ENCODE assay signal across 36 cellular contexts in genomic region chr19:46109876-46110275, GRCh38. TPM values are rescaled to one million over a fixed set of nuclear protein-coding genes. Genes with fewer than 3 reads are reported as not detected.
"Had no signal": no experiment of that assay in that cellular context is flagged by ENCODE, and none has a peak within 500 bp of the region (broad histone marks: within the 10 kb centered on the region; RNA-seq: fewer than 3 reads in every experiment).

No MANE protein-coding gene starts in this region.

- H3K9me3 ChIP-seq: esophagus muscularis mucosa had no signal

- DNase-seq: activated B cell treated with CpG ODN at 0.5 μM for 24 hours; activated CD4-positive, alpha-beta T cell treated with anti-CD3 and anti-CD28 coated beads for 48 hours; activated CD4-positive, alpha-beta T cell treated with anti-CD3 and anti-CD28 coated beads, Interleukin-2, amount 50 U/mL, for 1 hour; activated CD4-positive, alpha-beta T cell treated with anti-CD3 and anti-CD28 coated beads, Interleukin-2, amount 50 U/mL, for 48 hours; activated CD8-positive, alpha-beta memory T cell treated with anti-CD3 and anti-CD28 coated beads for 24 hours; activated CD8-positive, alpha-beta T cell treated with anti-CD3 and anti-CD28 coated beads for 36 hours; activated effector memory CD4-positive, alpha-beta T cell treated with Interleukin-2 at 50 U/mL for 16 hours; activated gamma-delta T cell treated with Interleukin-2 at 50 U/mL for 16 hours; activated naive CD4-positive, alpha-beta T cell treated with anti-CD3 and anti-CD28 coated beads, Interleukin-2, amount 50 U/mL, for 16 hours; activated naive CD4-positive, alpha-beta T cell treated with Interleukin-2 at 50 U/mL for 16 hours; activated T-cell treated with anti-CD3 and anti-CD28 coated beads, Interleukin-2, amount 50 U/mL, for 4 hours; amniotic stem cell; anterior cingulate cortex; brain microvascular endothelial cell; caudate nucleus; cortex of kidney; dermis blood vessel endothelial cell; effector CD4-positive, alpha-beta T cell; effector memory CD8-positive, alpha-beta T cell; erythroblast; T-helper 1 cell; T-helper 17 cell; T1000; WERI-Rb-1 had no signal

- H3K4me1 Mint-ChIP-seq: activated B cell treated with CpG ODN at 0.5 μM for 24 hours, T-helper 17 cell had no signal

- H3K36me3 Mint-ChIP-seq: activated naive CD8-positive, alpha-beta T cell had no signal

- ATAC-seq: activated CD4-positive, CD25-positive, alpha-beta regulatory T cell treated with anti-CD3 and anti-CD28 coated beads, Interleukin-2, amount 50 U/mL, for 24 hours; activated CD8-positive, alpha-beta T cell treated with anti-CD3 and anti-CD28 coated beads for 36 hours; activated T-helper 17 cell treated with anti-CD3 and anti-CD28 coated beads, Interleukin-2, amount 50 U/mL, for 72 hours; effector memory CD8-positive, alpha-beta T cell; foreskin keratinocyte; gastroesophageal sphincter; T-helper 17 cell had no signal

- H3K4me3 Mint-ChIP-seq: activated B cell treated with CpG ODN at 0.5 μM for 24 hours; activated CD8-positive, alpha-beta T cell treated with anti-CD3 and anti-CD28 coated beads for 36 hours; activated naive CD8-positive, alpha-beta T cell; activated T-cell treated with anti-CD3 and anti-CD28 coated beads, Interleukin-2, amount 50 U/mL, for 4 hours; activated T-helper 17 cell treated with anti-CD3 and anti-CD28 coated beads, Interleukin-2, amount 50 U/mL, for 72 hours; effector memory CD8-positive, alpha-beta T cell; T-helper 17 cell; T-helper 2 cell treated with Interferon-gamma antibody and Interleukin-4, amounts not matched to agents 5 μg/mL and 100 μg/mL, for 36 hours had no signal

- H3K36me3 ChIP-seq: brain microvascular endothelial cell, esophagus muscularis mucosa, gastroesophageal sphincter, WERI-Rb-1 had no signal

- H3K27ac Mint-ChIP-seq: activated B cell treated with CpG ODN at 0.5 μM for 24 hours; activated CD8-positive, alpha-beta T cell treated with anti-CD3 and anti-CD28 coated beads for 36 hours; activated naive CD8-positive, alpha-beta T cell; activated T-helper 17 cell treated with anti-CD3 and anti-CD28 coated beads, Interleukin-2, amount 50 U/mL, for 72 hours; effector memory CD8-positive, alpha-beta T cell; T-helper 17 cell; T-helper 2 cell treated with Interferon-gamma antibody and Interleukin-4, amounts not matched to agents 5 μg/mL and 100 μg/mL, for 36 hours had no signal

- H3K9me3 Mint-ChIP-seq: activated T-cell treated with anti-CD3 and anti-CD28 coated beads, Interleukin-2, amount 50 U/mL, for 4 hours; activated T-helper 17 cell treated with anti-CD3 and anti-CD28 coated beads, Interleukin-2, amount 50 U/mL, for 72 hours; T-helper 2 cell treated with Interferon-gamma antibody and Interleukin-4, amounts not matched to agents 5 μg/mL and 100 μg/mL, for 36 hours had no signal

- H3K4me1 ChIP-seq: esophagus muscularis mucosa, gastroesophageal sphincter had no signal

- FAIRE-seq: astrocyte, bronchial epithelial cell, colon had no signal

- H3K4me3 ChIP-seq: esophagus muscularis mucosa, gastroesophageal sphincter had no signal

- H3K27me3 ChIP-seq: foreskin keratinocyte had no signal

- H3K27ac ChIP-seq: brain microvascular endothelial cell, esophagus muscularis mucosa, foreskin keratinocyte, gastroesophageal sphincter, WERI-Rb-1 had no signal

RNA-seq across cellular contexts. Expression of gene IGFL3, which starts 14.6 kb away (rescaled TPM):
- total RNA-seq: activated B cell treated with CpG ODN at 0.5 μM for 24 hours; activated CD8-positive, alpha-beta T cell treated with anti-CD3 and anti-CD28 coated beads for 36 hours; activated T-cell treated with anti-CD3 and anti-CD28 coated beads, Interleukin-2, amount 50 U/mL, for 4 hours; activated T-helper 17 cell treated with anti-CD3 and anti-CD28 coated beads, Interleukin-2, amount 50 U/mL, for 72 hours; bronchial epithelial cell; dermis blood vessel endothelial cell; esophagus muscularis mucosa; gastroesophageal sphincter; glomerular endothelial cell; T-helper 17 cell had no signal
- polyA plus RNA-seq: adipose tissue had no signal

RNA-seq across cellular contexts. Expression of gene IGFL2, which starts 38.2 kb away (rescaled TPM):
- total RNA-seq: activated B cell treated with CpG ODN at 0.5 μM for 24 hours; activated CD8-positive, alpha-beta T cell treated with anti-CD3 and anti-CD28 coated beads for 36 hours; activated T-cell treated with anti-CD3 and anti-CD28 coated beads, Interleukin-2, amount 50 U/mL, for 4 hours; activated T-helper 17 cell treated with anti-CD3 and anti-CD28 coated beads, Interleukin-2, amount 50 U/mL, for 72 hours; bronchial epithelial cell; dermis blood vessel endothelial cell; esophagus muscularis mucosa; gastroesophageal sphincter; glomerular endothelial cell had no signal
